8 cellular contexts compared by ENCODE assay signal in genomic region chr17:46372236-46373229, GRCh38. TPM values are rescaled to one million over a fixed set of nuclear protein-coding genes. Genes with fewer than 3 reads are reported as not detected.
A peak's percentile ranks its signal among the peaks of the same experiment; 100 is the strongest.
DNase-seq lines count a peak whose midpoint lies in the region; ATAC-seq, FAIRE-seq and TF ChIP-seq lines count a peak whose summit lies in the region.
"Not testable (repeated sequence)": the region's sequence is repeated elsewhere in the genome, so short reads cannot be mapped to it uniquely, and the experiment has no call there.

No MANE protein-coding gene starts in this region.

- not testable (repeated sequence) for TF ChIP-seq POLR2A in K562 (conservative IDR thresholded peaks at IDR 0.05); HepG2 (IDR thresholded peaks at IDR 0.05; ENCODE audit: insufficient read depth in 1 of 2, low read depth in 2 of 2, low read length in 2 of 2)

- not testable (repeated sequence) for H3K27me3 ChIP-seq in PC-9 (ENCODE audit: insufficient read depth, low read depth); K562 (ENCODE audit: control insufficient read depth in 2 of 2, insufficient read depth in 2 of 2, low read length in 2 of 2); HepG2 (ENCODE audit: control insufficient read depth in 1 of 2, insufficient read depth in 2 of 2, low read length in 2 of 2); thoracic aorta (replicated peaks; ENCODE audit: insufficient read depth)

- not testable (repeated sequence) for H3K9me2 ChIP-seq in PC-9 (ENCODE audit: insufficient read depth)

- not testable (repeated sequence) for TF ChIP-seq CTCF in PC-9 (conservative IDR thresholded peaks at IDR 0.05); K562 (IDR thresholded peaks at IDR 0.05 in 2 of 3, conservative IDR thresholded peaks at IDR 0.05 in 1 of 3; ENCODE audit: insufficient read depth in 2 of 3, low read depth in 1 of 3, low read length in 3 of 3); HepG2 (CRISPR knock-in tag; IDR thresholded peaks at IDR 0.05); thoracic aorta (IDR thresholded peaks at IDR 0.05)

- not testable (repeated sequence) for H3K79me2 ChIP-seq in PC-9 (ENCODE audit: low read depth); K562 (ENCODE audit: control insufficient read depth, insufficient read depth, low read length); HepG2 (ENCODE audit: insufficient read depth, low read length)

- peak; percentile 67 for FAIRE-seq in K562 (lab: Jason Lieb, UNC)
- FAIRE-seq in HepG2 (lab: Jason Lieb, UNC): not testable (repeated sequence)

- H3F3A ChIP-seq in PC-9 (ENCODE audit: insufficient read depth, low read depth): not testable (repeated sequence)

- not testable (repeated sequence) for H3K9me1 ChIP-seq in K562 (ENCODE audit: control insufficient read depth, insufficient read depth, low read length)

- ATAC-seq in GM18867 (IDR thresholded peaks at IDR 0.05; ENCODE audit: unreplicated experiment): peak; percentile 77
- ATAC-seq in GM21367 (IDR thresholded peaks at IDR 0.05; ENCODE audit: unreplicated experiment): peak; percentile 68
- peak; percentile 84 for ATAC-seq in HG02642 (IDR thresholded peaks at IDR 0.05; ENCODE audit: poor library complexity, unreplicated experiment)
- ATAC-seq in HG03159 (IDR thresholded peaks at IDR 0.05; ENCODE audit: unreplicated experiment): peak; percentile 61
- peak; percentile 90 for ATAC-seq in K562
- ATAC-seq in HepG2: peak; percentile 84
- ATAC-seq in thoracic aorta (ENCODE audit: insufficient number of reproducible peaks, low FRiP score, low read depth): peak; percentile 71

- TSS peak; percentile 94 for BruUV-seq in PC-9 (replicated peaks; lab: Mats Ljungman, UMichigan)
- BruUV-seq in K562 (replicated peaks; lab: Mats Ljungman, UMichigan); HepG2 (replicated peaks; lab: Mats Ljungman, UMichigan): not testable (repeated sequence)

- in situ Hi-C loops in K562 (cut with MboI): loop anchor here (25.0 kb wide), 1 partner anchor 110 kb away; no protein-coding TSS in a partner anchor
- in situ Hi-C loops in HepG2 (cut with HindIII; ENCODE audit: extremely low pct_ligation_motif_present, low pct_unique_long_range_greater_than_20kb): not testable (repeated sequence)

- H2AFZ ChIP-seq in PC-9; K562 (ENCODE audit: low read depth, low read length); HepG2 (ENCODE audit: low read length): not testable (repeated sequence)

- not testable (repeated sequence) for TF ChIP-seq RAD21 in K562 (CRISPR knock-in tag; conservative IDR thresholded peaks at IDR 0.05 in 1 of 2, IDR thresholded peaks at IDR 0.05 in 1 of 2); HepG2 (CRISPR knock-in tag; IDR thresholded peaks at IDR 0.05)

- not testable (repeated sequence) for H3K4me2 ChIP-seq in PC-9; K562 (ENCODE audit: insufficient read depth, low read length); HepG2 (ENCODE audit: low read depth, low read length)

- POLR2A ChIA-PET in PC-9 (lab: Charles Lee; ENCODE audit: unreplicated experiment); K562 (lab: Yijun Ruan, JAX); HepG2 (lab: Yijun Ruan, JAX): not testable (repeated sequence)

- not testable (repeated sequence) for H3K4me3 ChIP-seq in PC-9; K562; HepG2 (replicated peaks in 1 of 3; ENCODE audit: insufficient read depth in 1 of 3, low read depth in 2 of 3, low read length in 3 of 3); thoracic aorta

- TF ChIP-seq EP300 in K562 (IDR thresholded peaks at IDR 0.05; ENCODE audit: low read length); HepG2 (IDR thresholded peaks at IDR 0.05; ENCODE audit: low read depth in 2 of 2, low read length in 2 of 2); HepG2 (CRISPR knock-in tag; IDR thresholded peaks at IDR 0.05; ENCODE audit: borderline replicate concordance): not testable (repeated sequence)

- CTCF ChIA-PET in PC-9 (lab: Charles Lee); K562 (lab: Yijun Ruan, JAX; ENCODE audit: low intra/inter-chr PET ratio); HepG2 (lab: Yijun Ruan, JAX; ENCODE audit: low intra/inter-chr PET ratio, low total read pairs): not testable (repeated sequence)

- not testable (repeated sequence) for H4K20me1 ChIP-seq in PC-9 (ENCODE audit: insufficient read depth); K562 (replicated peaks; ENCODE audit: control insufficient read depth, insufficient read depth, low read length); HepG2 (ENCODE audit: insufficient read depth, low read length)

- not testable (repeated sequence) for H3K27ac ChIP-seq in PC-9; K562 (ENCODE audit: extremely low read depth, low read depth, low read length); HepG2 (ENCODE audit: extremely low read length, insufficient read depth, low read length); thoracic aorta

- DNase-seq in PC-9; K562 (ENCODE audit: extremely low read depth in 1 of 4, low spot score in 3 of 4); HepG2 (ENCODE audit: low spot score); thoracic aorta (ENCODE audit: low spot score): not testable (repeated sequence)

- H3K9me3 ChIP-seq in PC-9 (ENCODE audit: insufficient read depth, low read depth); K562 (replicated peaks; ENCODE audit: control insufficient read depth, insufficient read depth, low read depth, low read length); HepG2 (ENCODE audit: low read length); thoracic aorta: not testable (repeated sequence)

- no CpG with 5 or more reads among the region's 95 CpGs for WGBS in K562 (ENCODE audit: insufficient coverage, low coverage, missing lambda C conversion rate)
- no CpG with 5 or more reads among the region's 95 CpGs for WGBS in HepG2 (ENCODE audit: low lambda C conversion rate)

- not testable (repeated sequence) for H3K4me1 ChIP-seq in PC-9 (replicated peaks; ENCODE audit: insufficient read depth); K562 (replicated peaks in 1 of 2; ENCODE audit: control insufficient read depth in 2 of 2, insufficient read depth in 2 of 2, low read length in 2 of 2); HepG2 (ENCODE audit: insufficient read depth, low read length); thoracic aorta (ENCODE audit: control insufficient read depth in 1 of 2, low read depth in 2 of 2)

- intact Hi-C loops in PC-9 (cut with micrococcal nuclease; ENCODE audit: unreplicated experiment); K562 (cut with micrococcal nuclease); HepG2 (cut with micrococcal nuclease; ENCODE audit: unreplicated experiment): not testable (repeated sequence)

- H3K36me3 ChIP-seq in PC-9 (ENCODE audit: low read depth); K562 (ENCODE audit: control insufficient read depth, insufficient read depth, low read length); HepG2 (replicated peaks in 1 of 2; ENCODE audit: control insufficient read depth in 1 of 2, insufficient read depth in 2 of 2, low read length in 2 of 2); thoracic aorta: not testable (repeated sequence)

- not testable (repeated sequence) for H3K9ac ChIP-seq in K562 (ENCODE audit: insufficient read depth in 1 of 2, low read depth in 2 of 2, low read length in 2 of 2); HepG2 (ENCODE audit: insufficient read depth, low read depth, low read length)

RNA-seq across cellular contexts. Expression of gene ARL17B, which starts 11.0 kb away (rescaled TPM):
- total RNA-seq in PC-9 (2021) (32.1 and 35.0 TPM in 2 replicates), K562 (2014; rRNA removed) (4.4 and 8.2 TPM in 2 replicates), K562 (2014; rRNA removed; fragmentation: Illumina TruSeq; extraction: Trizol) (5.0 and 6.2 TPM in 2 replicates), K562 (2015; rRNA removed; fragmentation: Illumina TruSeq; extraction: Trizol) (4.0 and 4.5 TPM in 2 replicates), K562 (2021) (11.9 and 12.1 TPM in 2 replicates), HepG2 (2016; rRNA removed; fragmentation: Illumina TruSeq; extraction: Trizol) (25.8 and 37.0 TPM in 2 replicates), thoracic aorta (10 to 100 TPM; 21.4 to 28.3 TPM)
- total RNA-seq in K562 (2011; cell fraction: chromatin; rRNA removed; ENCODE audit: low replicate concordance): 15.3 and 31.1 TPM in 2 replicates
- 6.5 and 8.8 TPM in 2 replicates for total RNA-seq in K562 (2011; cell fraction: nucleolus; rRNA removed)
- 11.1 and 13.6 TPM in 2 replicates for total RNA-seq in K562 (2011; cell fraction: nucleoplasm; rRNA removed)
- polyA plus RNA-seq in K562 (2011; rRNA removed) (5.7 and 8.4 TPM in 2 replicates), K562 (2014; fragmentation: Illumina TruSeq; extraction: Trizol) (3.4 and 7.2 TPM in 2 replicates), K562 (2014; fragmentation: Nextera tagmentation; extraction: Ambion mirVana) (10 to 100 TPM; 19.3 to 24.2 TPM), K562 (2014; rRNA removed) (7.0 and 14.5 TPM in 2 replicates), HepG2 (2011; rRNA removed) (13.9 and 14.2 TPM in 2 replicates)
- 1.4 and 2.4 TPM in 2 replicates for polyA plus RNA-seq in K562 (2011; cell fraction: cytosol; rRNA removed)
- polyA plus RNA-seq in K562 (2011; cell fraction: nucleus; rRNA removed): 13.0 and 14.0 TPM in 2 replicates
- polyA plus RNA-seq in K562 (2012): 2.6 and 10.0 TPM in 2 replicates
- polyA minus RNA-seq in K562 (2011; rRNA and poly(A)+ RNA removed): 3.3 and 4.0 TPM in 2 replicates
- polyA minus RNA-seq in K562 (2011; cell fraction: cytosol; rRNA and poly(A)+ RNA removed): 1.1 and 4.6 TPM in 2 replicates
- polyA minus RNA-seq in K562 (2011; cell fraction: nucleus; rRNA and poly(A)+ RNA removed): 3.9 and 5.1 TPM in 2 replicates
- total RNA-seq in HepG2 (2016; cell fraction: cytosol; rRNA removed; fragmentation: Illumina TruSeq; extraction: Trizol; ENCODE audit: low read depth): 4.7 and 5.6 TPM in 2 replicates
- 23.9 and 36.6 TPM in 2 replicates for total RNA-seq in HepG2 (2016; cell fraction: insoluble cytoplasmic fraction; rRNA removed; fragmentation: Illumina TruSeq; extraction: Trizol)
- total RNA-seq in HepG2 (2016; cell fraction: membrane; rRNA removed; fragmentation: Illumina TruSeq; extraction: Trizol): 7.5 and 7.9 TPM in 2 replicates
- total RNA-seq in HepG2 (2016; cell fraction: nucleus; rRNA removed; fragmentation: Illumina TruSeq; extraction: Trizol): 25.6 and 36.8 TPM in 2 replicates
- polyA plus RNA-seq in HepG2 (2011; cell fraction: cytosol; rRNA removed): 8.1 and 9.1 TPM in 2 replicates
- polyA plus RNA-seq in HepG2 (2011; cell fraction: nucleus; rRNA removed): 9.0 and 10.9 TPM in 2 replicates
- 7.9 and 12.4 TPM in 2 replicates for polyA plus RNA-seq in HepG2 (2012)
- 7.0 and 7.7 TPM in 2 replicates for polyA plus RNA-seq in HepG2 (2016; cell fraction: cytosol; fragmentation: Illumina TruSeq; extraction: Trizol; ENCODE audit: low read depth)
- 43.2 and 44.2 TPM in 2 replicates for polyA plus RNA-seq in HepG2 (2016; cell fraction: insoluble cytoplasmic fraction; fragmentation: Illumina TruSeq; extraction: Trizol; ENCODE audit: low read depth)
- 5.9 and 7.1 TPM in 2 replicates for polyA plus RNA-seq in HepG2 (2016; cell fraction: membrane; fragmentation: Illumina TruSeq; extraction: Trizol; ENCODE audit: low read depth)
- 44.3 and 44.6 TPM in 2 replicates for polyA plus RNA-seq in HepG2 (2016; cell fraction: nucleus; fragmentation: Illumina TruSeq; extraction: Trizol; ENCODE audit: insufficient read depth, low read depth)
- polyA minus RNA-seq in HepG2 (2011; rRNA and poly(A)+ RNA removed; ENCODE audit: low replicate concordance): 3.3 and 4.5 TPM in 2 replicates
- polyA minus RNA-seq in HepG2 (2011; cell fraction: cytosol; rRNA and poly(A)+ RNA removed): 3.2 and 5.4 TPM in 2 replicates
- 13.3 and 16.2 TPM in 2 replicates for polyA minus RNA-seq in HepG2 (2011; cell fraction: nucleus; rRNA and poly(A)+ RNA removed)
